9 cellular contexts compared by ENCODE assay signal in genomic region chr4:83905952-83906351, GRCh38.
DNase-seq lines count a peak whose midpoint lies in the region; ATAC-seq, FAIRE-seq and TF ChIP-seq lines count a peak whose summit lies in the region.
"Had no signal": no experiment of that assay in that cellular context is flagged by ENCODE, and none has a peak within 500 bp of the region (broad histone marks: within the 10 kb centered on the region; RNA-seq: fewer than 3 reads in every experiment).

No MANE protein-coding gene starts in this region.

- no peak for ATAC-seq in mucosa of descending colon
- ATAC-seq: left lobe of liver had no signal

- H3K36me3 ChIP-seq in tibial artery (no peaks in the 10 kb centered on the region), mucosa of descending colon (ENCODE audit: low read depth) (no peaks in the 10 kb centered on the region)

- H3K9me3 ChIP-seq in tibial artery, result no peaks in the 10 kb centered on the region
- H3K9me3 ChIP-seq in mucosa of descending colon, result no peaks in the 10 kb centered on the region

- no peak overlapping the region for H3K27ac ChIP-seq in tibial artery

- peak; percentile 35 for FAIRE-seq in D721Med (lab: Jason Lieb, UNC)

- no peak for DNase-seq in D721Med (ENCODE audit: insufficient read length, low spot score)
- peak; percentile 37 for DNase-seq in H4 (ENCODE audit: low spot score)
- peak; percentile 24 for DNase-seq in NCI-H82 treated with DMSO at 0.1 percent for 48 hours (lab: John Stamatoyannopoulos, UW; ENCODE audit: unreplicated experiment)
- DNase-seq in fibroblast of pulmonary artery (ENCODE audit: low read depth), result no peak
- no peak for DNase-seq in tibial artery
- no peak for DNase-seq in mucosa of descending colon
- no peak for DNase-seq in activated gamma-delta T cell treated with Interleukin-2 at 50 U/mL for 16 hours
- no peak for DNase-seq in effector CD4-positive, alpha-beta T cell

- TF ChIP-seq CTCF in D721Med (IDR thresholded peaks at IDR 0.05; ENCODE audit: insufficient read depth, missing control alignments) (peak; percentile 48), fibroblast of pulmonary artery (IDR thresholded peaks at IDR 0.05; ENCODE audit: low read length, missing control alignments) (peak; percentile 3), tibial artery (IDR thresholded peaks at IDR 0.05) (no peak), mucosa of descending colon (IDR thresholded peaks at IDR 0.05) (no peak)

- H3K4me3 ChIP-seq in fibroblast of pulmonary artery (replicated peaks; ENCODE audit: low read depth, low read length) (no peak overlapping the region), tibial artery (no peak overlapping the region), mucosa of descending colon (no peak overlapping the region)

- H3K4me1 ChIP-seq in tibial artery (no peaks in the 10 kb centered on the region), mucosa of descending colon (ENCODE audit: low read depth) (no peaks in the 10 kb centered on the region)

- intact Hi-C loops in tibial artery (cut with DNase I; ENCODE audit: low total_unique reads) (no loop called here), mucosa of descending colon (cut with DNase I, micrococcal nuclease) (no loop called here)

- no peaks in the 10 kb centered on the region for H3K27me3 ChIP-seq in tibial artery

Comparison
In these comparisons a context has a peak if more than half of its experiments do, and no peak if none do; other contexts are left out.
1. DNase-seq: peak in H4 (single experiment) and NCI-H82 treated with DMSO at 0.1 percent for 48 hours (single experiment); none in D721Med (single experiment), fibroblast of pulmonary artery (single experiment), tibial artery (0 of 2), mucosa of descending colon (0 of 3), activated gamma-delta T cell treated with Interleukin-2 at 50 U/mL for 16 hours (single experiment) and effector CD4-positive, alpha-beta T cell (single experiment).
2. CTCF ChIP-seq: peak in D721Med (single experiment) and fibroblast of pulmonary artery (single experiment); none in tibial artery (0 of 2) and mucosa of descending colon (single experiment).